ENCODE assay signal across 23 cellular contexts in the genomic region with DNA sequence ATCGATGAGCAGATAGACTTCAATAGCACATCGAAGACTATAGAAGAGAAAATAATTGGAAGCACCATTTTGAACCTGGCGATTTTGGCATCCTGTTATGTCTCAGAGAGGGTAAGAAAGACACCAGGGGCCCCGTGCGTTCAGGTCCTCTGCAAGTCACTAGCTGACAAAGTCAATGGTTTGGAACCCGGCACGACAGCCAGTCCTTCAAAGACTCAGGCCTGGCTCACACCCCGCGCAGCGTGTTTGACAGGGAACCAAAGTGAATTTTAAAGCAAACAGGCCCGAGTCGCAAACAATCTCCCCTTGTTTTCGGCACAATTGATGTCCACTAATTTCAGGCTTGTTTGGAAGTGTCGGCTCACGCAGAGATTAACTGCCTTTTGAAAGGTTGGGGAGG.
DNase-seq lines count a peak whose midpoint lies in the region; TF ChIP-seq lines count a peak whose summit lies in the region.
"Had no signal": no experiment of that assay in that cellular context is flagged by ENCODE, and none has a peak within 500 bp of the region (broad histone marks: within the 10 kb centered on the region; RNA-seq: fewer than 3 reads in every experiment).

No MANE protein-coding gene starts in this region.

- H3K27me3 Mint-ChIP-seq in activated naive CD4-positive, alpha-beta T cell treated with anti-CD3 and anti-CD28 coated beads, Interleukin-2, amount 10 ng/mL, durations not matched to agents 7 days and 5 days = peaks cover 7% of the 10 kb centered on the region
- peaks cover 40% of the 10 kb centered on the region for H3K27me3 Mint-ChIP-seq in type B pancreatic cell
- peaks cover 8 to 14% of the 10 kb centered on the region in 2 donors for H3K27me3 Mint-ChIP-seq in CD4-positive, alpha-beta memory T cell

- no peaks in the 10 kb centered on the region for H4K20me1 ChIP-seq in osteoblast (ENCODE audit: insufficient read depth, low read length)

- no peak overlapping the region for H3K27ac ChIP-seq in osteoblast (ENCODE audit: low read depth, low read length)
- H3K27ac ChIP-seq in CD4-positive, alpha-beta memory T cell (ENCODE audit: low read depth, low read length) = no peak overlapping the region
- H3K27ac ChIP-seq: A549; BLaER1 treated with 17β-estradiol and CSF1 and Interleukin-3, amounts not matched to agents 10 nM and 100 nM; GM23248 had no signal

- no peaks in the 10 kb centered on the region for H3K4me1 ChIP-seq in osteoblast (ENCODE audit: insufficient read depth, low read length)
- no peaks in the 10 kb centered on the region for H3K4me1 ChIP-seq in CD4-positive, alpha-beta memory T cell (ENCODE audit: insufficient read depth, low read length)
- H3K4me1 ChIP-seq: A549, BE2C had no signal

- no peak overlapping the region for H3K4me3 ChIP-seq in osteoblast (ENCODE audit: insufficient read depth, low read length)
- no peak overlapping the region for H3K4me3 ChIP-seq in CD4-positive, alpha-beta memory T cell (ENCODE audit: low read length in 2 of 2)
- H3K4me3 ChIP-seq: A549; BLaER1 treated with 17β-estradiol and CSF1 and Interleukin-3, amounts not matched to agents 10 nM and 100 nM; GM23248 had no signal

- no peak overlapping the region for H3K4me3 Mint-ChIP-seq in activated naive CD4-positive, alpha-beta T cell treated with anti-CD3 and anti-CD28 coated beads, Interleukin-2, amount 10 ng/mL, durations not matched to agents 7 days and 5 days
- H3K4me3 Mint-ChIP-seq in type B pancreatic cell = no peak overlapping the region
- no peak overlapping the region for H3K4me3 Mint-ChIP-seq in CD4-positive, alpha-beta memory T cell
- H3K4me3 Mint-ChIP-seq: CD14-positive monocyte; CD4-positive, alpha-beta T cell; H9 had no signal

- peaks cover 4% of the 10 kb centered on the region for H3K9me3 ChIP-seq in osteoblast (ENCODE audit: low read depth, low read length)
- no peaks in the 10 kb centered on the region for H3K9me3 ChIP-seq in CD4-positive, alpha-beta memory T cell (ENCODE audit: control insufficient read depth in 1 of 2, low read length in 2 of 2)
- H3K9me3 ChIP-seq: A549; BLaER1 treated with 17β-estradiol and CSF1 and Interleukin-3, amounts not matched to agents 10 nM and 100 nM had no signal

- no peak overlapping the region for H2AFZ ChIP-seq in osteoblast (ENCODE audit: low read length)
- H2AFZ ChIP-seq: GM23248 had no signal

- no peak overlapping the region for H3K4me2 ChIP-seq in osteoblast (ENCODE audit: insufficient read depth, low read length)
- H3K4me2 ChIP-seq: A549; BLaER1 treated with 17β-estradiol and CSF1 and Interleukin-3, amounts not matched to agents 10 nM and 100 nM had no signal

- CTCF ChIA-PET in activated naive CD4-positive, alpha-beta T cell treated with anti-CD3 and anti-CD28 coated beads, Interleukin-2, amount 10 ng/mL, durations not matched to agents 7 days and 5 days (lab: Charles Lee) = no interaction called here
- CTCF ChIA-PET in CD4-positive, alpha-beta memory T cell (lab: Charles Lee; ENCODE audit: partially characterized antibody) = no interaction called here

- H3K27me3 ChIP-seq in osteoblast (ENCODE audit: insufficient read depth, low read length) = no peaks in the 10 kb centered on the region
- H3K27me3 ChIP-seq in CD4-positive, alpha-beta memory T cell (ENCODE audit: insufficient read depth, low read length) = no peaks in the 10 kb centered on the region
- H3K27me3 ChIP-seq: BE2C; BLaER1 treated with 17β-estradiol and CSF1 and Interleukin-3, amounts not matched to agents 10 nM and 100 nM had no signal

- intact Hi-C loops in CD4-positive, alpha-beta memory T cell (cut with micrococcal nuclease) = no loop called here

- TF ChIP-seq CTCF in osteoblast (IDR thresholded peaks at IDR 0.05; ENCODE audit: extremely low read depth, low read depth, low read length) = no peak
- TF ChIP-seq CTCF in type B pancreatic cell (conservative IDR thresholded peaks at IDR 0.05) = no peak

- H3K79me2 ChIP-seq in osteoblast (ENCODE audit: insufficient read depth, low read length) = no peaks in the 10 kb centered on the region

- DNase-seq in activated naive CD4-positive, alpha-beta T cell treated with anti-CD3 and anti-CD28 coated beads, Interleukin-2, amount 10 ng/mL, durations not matched to agents 7 days and 5 days = peak; percentile 10
- no peak for DNase-seq in activated naive CD4-positive, alpha-beta T cell treated with Interleukin-2 at 50 U/mL for 16 hours
- DNase-seq in NCI-H748 treated with DMSO at 0.1 percent for 48 hours (lab: John Stamatoyannopoulos, UW) (peak; percentile 96), osteoblast (ENCODE audit: insufficient read length, low spot score, missing footprints) (peak; percentile 5), type B pancreatic cell (ENCODE audit: extremely low spot score, unreplicated experiment) (peak; percentile 59), activated gamma-delta T cell (lab: John Stamatoyannopoulos, UW) (no peak)
- no peak for DNase-seq in CD4-positive, alpha-beta memory T cell
- no peak for DNase-seq in activated CD4-positive, alpha-beta T cell treated with anti-CD3 and anti-CD28 coated beads for 48 hours
- DNase-seq: 8988T; ACHN; AML-193; BE2C; Calu3; CD4-positive, alpha-beta T cell; COR-L47; DMS53; DMS79 treated with DMSO at 0.1 percent for 48 hours; GF-D8; GM23248; H9 had no signal

- no peaks in the 10 kb centered on the region for H3K4me1 Mint-ChIP-seq in activated naive CD4-positive, alpha-beta T cell treated with anti-CD3 and anti-CD28 coated beads, Interleukin-2, amount 10 ng/mL, durations not matched to agents 7 days and 5 days
- no peaks in the 10 kb centered on the region for H3K4me1 Mint-ChIP-seq in type B pancreatic cell (ENCODE audit: unreplicated experiment)
- H3K4me1 Mint-ChIP-seq in CD4-positive, alpha-beta memory T cell = no peaks in the 10 kb centered on the region
- H3K4me1 Mint-ChIP-seq: CD14-positive monocyte, H9 had no signal

- POLR2A ChIA-PET in CD4-positive, alpha-beta memory T cell (lab: Charles Lee; ENCODE audit: partially characterized antibody) = no interaction called here

- no peak overlapping the region for H3K27ac Mint-ChIP-seq in activated naive CD4-positive, alpha-beta T cell treated with anti-CD3 and anti-CD28 coated beads, Interleukin-2, amount 10 ng/mL, durations not matched to agents 7 days and 5 days
- H3K27ac Mint-ChIP-seq in type B pancreatic cell = no peak overlapping the region
- no peak overlapping the region for H3K27ac Mint-ChIP-seq in CD4-positive, alpha-beta memory T cell
- H3K27ac Mint-ChIP-seq: CD14-positive monocyte; CD4-positive, alpha-beta T cell; H9 had no signal

- no peaks in the 10 kb centered on the region for H3K9me3 Mint-ChIP-seq in activated naive CD4-positive, alpha-beta T cell treated with anti-CD3 and anti-CD28 coated beads, Interleukin-2, amount 10 ng/mL, durations not matched to agents 7 days and 5 days
- no peaks in the 10 kb centered on the region for H3K9me3 Mint-ChIP-seq in type B pancreatic cell
- H3K9me3 Mint-ChIP-seq in CD4-positive, alpha-beta memory T cell = no peaks in the 10 kb centered on the region
- H3K9me3 Mint-ChIP-seq: CD14-positive monocyte; CD4-positive, alpha-beta T cell; H9 had no signal

- no peaks in the 10 kb centered on the region for H3K36me3 ChIP-seq in osteoblast (ENCODE audit: insufficient read depth, low read length)
- no peaks in the 10 kb centered on the region for H3K36me3 ChIP-seq in CD4-positive, alpha-beta memory T cell (ENCODE audit: insufficient read depth, low read length)
- H3K36me3 ChIP-seq: BE2C; BLaER1 treated with 17β-estradiol and CSF1 and Interleukin-3, amounts not matched to agents 10 nM and 100 nM had no signal

- no peaks in the 10 kb centered on the region for H3K36me3 Mint-ChIP-seq in activated naive CD4-positive, alpha-beta T cell treated with anti-CD3 and anti-CD28 coated beads, Interleukin-2, amount 10 ng/mL, durations not matched to agents 7 days and 5 days
- no peaks in the 10 kb centered on the region for H3K36me3 Mint-ChIP-seq in type B pancreatic cell
- no peaks in the 10 kb centered on the region for H3K36me3 Mint-ChIP-seq in CD4-positive, alpha-beta memory T cell
- H3K36me3 Mint-ChIP-seq: CD14-positive monocyte had no signal

Comparison
In these comparisons a context has a peak if more than half of its experiments do, and no peak if none do; other contexts are left out.
1. DNase-seq: peak in activated naive CD4-positive, alpha-beta T cell treated with anti-CD3 and anti-CD28 coated beads, Interleukin-2, amount 10 ng/mL, durations not matched to agents 7 days and 5 days (single experiment), NCI-H748 treated with DMSO at 0.1 percent for 48 hours (single experiment), osteoblast (single experiment) and type B pancreatic cell (single experiment); none in activated naive CD4-positive, alpha-beta T cell treated with Interleukin-2 at 50 U/mL for 16 hours (single experiment), CD4-positive, alpha-beta memory T cell (0 of 5), activated CD4-positive, alpha-beta T cell treated with anti-CD3 and anti-CD28 coated beads for 48 hours (single experiment) and activated gamma-delta T cell (single experiment).